In genomic region chr13:100128838-100129237, GRCh38 we compare ENCODE assay signal across 24 cellular contexts. TPM values are rescaled to one million over a fixed set of nuclear protein-coding genes. Genes with fewer than 3 reads are reported as not detected.
A peak's percentile ranks its signal among the peaks of the same experiment; 100 is the strongest.
DNase-seq lines count a peak whose midpoint lies in the region; ATAC-seq, FAIRE-seq and TF ChIP-seq lines count a peak whose summit lies in the region.
"Had no signal": no experiment of that assay in that cellular context is flagged by ENCODE, and none has a peak within 500 bp of the region (broad histone marks: within the 10 kb centered on the region; RNA-seq: fewer than 3 reads in every experiment).

No MANE protein-coding gene starts in this region.

- peaks cover 51% of the 10 kb centered on the region for H3K4me1 Mint-ChIP-seq in GM23338
- peaks cover 10% of the 10 kb centered on the region for H3K4me1 Mint-ChIP-seq in type B pancreatic cell (ENCODE audit: unreplicated experiment)

- H3K36me3 ChIP-seq in GM23338 (ENCODE audit: insufficient read depth), result no peaks in the 10 kb centered on the region
- H3K36me3 ChIP-seq in GM12878 (ENCODE audit: control insufficient read depth in 2 of 2, insufficient read depth in 2 of 2, low read length in 1 of 2), result no peaks in the 10 kb centered on the region
- no peaks in the 10 kb centered on the region for H3K36me3 ChIP-seq in pancreas
- H3K36me3 ChIP-seq: breast epithelium, colonic mucosa, sigmoid colon, vagina had no signal

- no peaks in the 10 kb centered on the region for H3K27me3 Mint-ChIP-seq in GM23338 (ENCODE audit: insufficient read depth, low read depth, poor library complexity)
- H3K27me3 Mint-ChIP-seq in type B pancreatic cell, result no peaks in the 10 kb centered on the region
- H3K27me3 Mint-ChIP-seq: activated CD4-positive, alpha-beta T cell treated with anti-CD3 and anti-CD28 coated beads, Interleukin-2, amount 10 ng/mL, durations not matched to agents 7 days and 5 days; effector memory CD8-positive, alpha-beta T cell had no signal

- no peaks in the 10 kb centered on the region for H3F3A ChIP-seq in GM23338 (replicated peaks; ENCODE audit: low read depth)

- H3K4me2 ChIP-seq in GM23338 (no peak overlapping the region), GM12878 (ENCODE audit: control insufficient read depth, insufficient read depth) (no peak overlapping the region; the same call in 1 of the 2 replicates)

- no TSS peak for BruUV-seq in GM12878 (replicated peaks; lab: Mats Ljungman, UMichigan)

- TF ChIP-seq EP300 in GM12878 (IDR thresholded peaks at IDR 0.05; ENCODE audit: borderline replicate concordance in 1 of 2, control insufficient read depth in 1 of 2, low read depth in 2 of 2, low read length in 2 of 2), result no peak

- WGBS in GM12878 (ENCODE audit: insufficient coverage, insufficient replicate concordance, low lambda C conversion rate, missing lambda C conversion rate), result 82% methylated on average over 3 of the region's 3 CpGs
- WGBS in pancreas, 2 donors, result 71 to 83% methylated on average over 3 of the region's 3 CpGs

- CTCF ChIA-PET in GM12878 (lab: Yijun Ruan, JAX), result no interaction called here

- H3K4me3 Mint-ChIP-seq in GM23338 (no peak overlapping the region), type B pancreatic cell (no peak overlapping the region)
- H3K4me3 Mint-ChIP-seq: activated CD4-positive, alpha-beta T cell treated with anti-CD3 and anti-CD28 coated beads, Interleukin-2, amount 10 ng/mL, durations not matched to agents 7 days and 5 days; effector memory CD8-positive, alpha-beta T cell had no signal

- POLR2A ChIA-PET in GM12878 (lab: Charles Lee), result no interaction called here

- H3K4me3 ChIP-seq in GM23338, result no peak overlapping the region
- H3K4me3 ChIP-seq in NB4 (ENCODE audit: low read depth, low read length), result no peak overlapping the region
- no peak overlapping the region for H3K4me3 ChIP-seq in GM12878
- no peak overlapping the region for H3K4me3 ChIP-seq in pancreas
- H3K4me3 ChIP-seq: breast epithelium, colonic mucosa, heart left ventricle, sigmoid colon, vagina had no signal

- H3K9me3 Mint-ChIP-seq in GM23338 (no peaks in the 10 kb centered on the region), type B pancreatic cell (no peaks in the 10 kb centered on the region)
- H3K9me3 Mint-ChIP-seq: effector memory CD8-positive, alpha-beta T cell had no signal

- SMC1A ChIA-PET in GM12878 (lab: Charles Lee; ENCODE audit: uncharacterized antibody, unreplicated experiment), result interaction anchor here (1.4 kb wide), 1 partner anchor 13 kb away, joined by 5 read pairs; no protein-coding TSS in a partner anchor

- TF ChIP-seq RAD21 in GM12878 (IDR thresholded peaks at IDR 0.05; ENCODE audit: insufficient read depth, low read depth, low read length), result no peak

- H3K4me1 ChIP-seq in GM23338 (ENCODE audit: insufficient read depth) (peaks cover 33% of the 10 kb centered on the region), GM12878 (ENCODE audit: control insufficient read depth, insufficient read depth, low read length) (peaks cover 11% of the 10 kb centered on the region), pancreas (peaks cover 0 to 7% (median 0%) of the 10 kb centered on the region in 3 donors)
- H3K4me1 ChIP-seq: breast epithelium had no signal

- H3K27me3 ChIP-seq in GM23338 (ENCODE audit: insufficient read depth) (no peaks in the 10 kb centered on the region), GM12878 (replicated peaks in 1 of 2; ENCODE audit: control insufficient read depth in 2 of 2, insufficient read depth in 2 of 2, low read length in 1 of 2) (no peaks in the 10 kb centered on the region), pancreas (no peaks in the 10 kb centered on the region)
- H3K27me3 ChIP-seq: breast epithelium, colonic mucosa, heart left ventricle, sigmoid colon, vagina had no signal

- TF ChIP-seq POLR2A in NB4 (IDR thresholded peaks at IDR 0.05; ENCODE audit: extremely low read depth, insufficient read length) (no peak), GM12878 (IDR thresholded peaks at IDR 0.05; ENCODE audit: low read depth, low read length) (no peak)

- in situ Hi-C loops in GM12878 (cut with MboI), result no loop called here

- 0 out of 2 replicates have a peak, but pooled peaks cover under 1% of the 10 kb centered on the region for H4K20me1 ChIP-seq in GM23338 (replicated peaks; ENCODE audit: insufficient read depth)
- H4K20me1 ChIP-seq in GM12878 (ENCODE audit: control insufficient read depth, insufficient read depth), result no peaks in the 10 kb centered on the region

- H3K27ac Mint-ChIP-seq in GM23338 (no peak overlapping the region), type B pancreatic cell (no peak overlapping the region)

- H3K27ac ChIP-seq in GM23338 (ENCODE audit: low read depth), result peak overlapping the region; percentile 75
- no peak overlapping the region for H3K27ac ChIP-seq in GM12878 (ENCODE audit: control insufficient read depth, insufficient read depth)
- H3K27ac ChIP-seq in pancreas, result no peak overlapping the region
- H3K27ac ChIP-seq: breast epithelium, colonic mucosa, sigmoid colon, vagina had no signal

- H2AFZ ChIP-seq in GM23338 (no peak overlapping the region), GM12878 (ENCODE audit: control insufficient read depth, low read depth, low read length) (no peak overlapping the region)

- no peak for DNase-seq in GM23338 (ENCODE audit: low spot score)
- DNase-seq in NB4 (ENCODE audit: low read depth), result peak; percentile 37
- no peak for DNase-seq in GM12878 (ENCODE audit: low read depth, low spot score)
- no peak for DNase-seq in pancreas
- DNase-seq in NCI-H345 (lab: John Stamatoyannopoulos, UW), result no peak
- DNase-seq in EL, result no peak
- no peak for DNase-seq in type B pancreatic cell (ENCODE audit: extremely low spot score, unreplicated experiment)
- DNase-seq: activated CD4-positive, alpha-beta T cell treated with anti-CD3 and anti-CD28 coated beads, Interleukin-2, amount 10 ng/mL, durations not matched to agents 7 days and 5 days; activated naive CD4-positive, alpha-beta T cell treated with anti-CD3 and anti-CD28 coated beads, Interleukin-2, amount 50 U/mL, for 16 hours; activated T-cell treated with anti-CD3 and anti-CD28 coated beads, Interleukin-2, amount 50 U/mL, for 48 hours; colonic mucosa; effector memory CD8-positive, alpha-beta T cell; heart left ventricle; NCI-H1436; NCI-H2107; NCI-H446 treated with DMSO at 0.1 percent for 48 hours; SHP77 treated with DMSO at 0.1 percent for 48 hours; sigmoid colon; stimulated activated naive CD4-positive, alpha-beta T cell treated with Interleukin-2 at 50 U/mL for 16 hours; SW 1271; T-helper 9 cell had no signal

- no peaks in the 10 kb centered on the region for H3K9me3 ChIP-seq in GM12878 (replicated peaks; ENCODE audit: control insufficient read depth, insufficient read depth, low read length)
- H3K9me3 ChIP-seq in pancreas, result no peaks in the 10 kb centered on the region
- H3K9me3 ChIP-seq: breast epithelium, colonic mucosa, heart left ventricle, sigmoid colon, vagina had no signal

- peaks cover 6% of the 10 kb centered on the region; the same call in 1 of the 2 replicates for H3K9me2 ChIP-seq in GM23338 (ENCODE audit: insufficient read depth)

- no peak overlapping the region for H3K9ac ChIP-seq in GM12878 (ENCODE audit: control insufficient read depth, insufficient read depth, low read length)

- H3K79me2 ChIP-seq in GM23338 (replicated peaks; ENCODE audit: insufficient read depth) (0 out of 2 replicates have a peak, but pooled peaks cover 10% of the 10 kb centered on the region), GM12878 (ENCODE audit: control insufficient read depth, insufficient read depth, low read length) (no peaks in the 10 kb centered on the region)

- intact Hi-C loops in GM12878 (cut with micrococcal nuclease; ENCODE audit: unreplicated experiment) (no loop called here), pancreas (cut with DNase I) (no loop called here)

- ATAC-seq in GM23338 (no peak), GM12878 (peak; percentile 67), pancreas (peak in 3 of 4 donors; percentile 35 to 72 (median 57)), GM21529 (IDR thresholded peaks at IDR 0.05; ENCODE audit: unreplicated experiment) (no peak)
- ATAC-seq: effector memory CD8-positive, alpha-beta T cell had no signal

- H3K36me3 Mint-ChIP-seq in GM23338 (ENCODE audit: low read depth), result no peaks in the 10 kb centered on the region
- H3K36me3 Mint-ChIP-seq in type B pancreatic cell, result peaks cover 10% of the 10 kb centered on the region

- TF ChIP-seq CTCF in GM23338 (conservative IDR thresholded peaks at IDR 0.05; ENCODE audit: low read depth in 2 of 2), result no peak
- no peak for TF ChIP-seq CTCF in NB4 (IDR thresholded peaks at IDR 0.05; ENCODE audit: low read depth, low read length)
- no peak for TF ChIP-seq CTCF in GM12878 (IDR thresholded peaks at IDR 0.05 in 2 of 3, conservative IDR thresholded peaks at IDR 0.05 in 1 of 3; ENCODE audit: control insufficient read depth in 2 of 3, extremely low read depth in 1 of 3, insufficient read depth in 1 of 3, low read depth in 3 of 3, low read length in 3 of 3)
- no peak for TF ChIP-seq CTCF in pancreas (IDR thresholded peaks at IDR 0.05)
- TF ChIP-seq CTCF in type B pancreatic cell (conservative IDR thresholded peaks at IDR 0.05), result no peak

- RAD21 ChIA-PET in GM12878 (lab: Charles Lee; ENCODE audit: unreplicated experiment), result no interaction called here

- FAIRE-seq in GM12878 (lab: Jason Lieb, UNC) (no peak), pancreas (lab: Jason Lieb, UNC) (no peak)

TF ChIP-seq in GM23338, 12 proteins besides CTCF, POLR2A, EP300 and RAD21 (continues in another document):
- no peak for TF ChIP-seq POLR2AphosphoS5 (IDR thresholded peaks at IDR 0.05; ENCODE audit: low read depth)

RNA-seq across cellular contexts. Expression of gene PCCA, which starts 39.9 kb away (rescaled TPM):
- 46.6 and 75.7 TPM in 2 replicates for total RNA-seq in GM23338 (2014; rRNA removed; shearing (Covaris generic))
- 35.3 and 41.9 TPM in 2 replicates for polyA plus RNA-seq in GM23338 (2016; fragmentation: Nextera tagmentation; extraction: Ambion mirVana)
- 63.3 and 64.9 TPM in 2 replicates for total RNA-seq in GM12878 (2013; cell fraction: nucleolus; rRNA removed)
- 13.4 and 14.7 TPM in 2 replicates for total RNA-seq in GM12878 (2014; rRNA removed)
- total RNA-seq in GM12878 (2014; rRNA removed; fragmentation: Illumina TruSeq; extraction: Trizol), result 10.9 and 14.9 TPM in 2 replicates
- 13.1 and 15.5 TPM in 2 replicates for total RNA-seq in GM12878 (2021)
- polyA plus RNA-seq in GM12878 (2011; ENCODE audit: low read depth), result 7.0 TPM
- polyA plus RNA-seq in GM12878 (2011; rRNA removed), result 10.8 and 14.5 TPM in 2 replicates
- polyA plus RNA-seq in GM12878 (2011; cell fraction: cytosol; rRNA removed), result 5.0 and 6.0 TPM in 2 replicates
- 14.0 and 14.6 TPM in 2 replicates for polyA plus RNA-seq in GM12878 (2011; cell fraction: nucleus; rRNA removed)
- polyA plus RNA-seq in GM12878 (2012), result 9.8 and 10.9 TPM in 2 replicates
- polyA plus RNA-seq in GM12878 (2014; fragmentation: Illumina TruSeq; extraction: Trizol), result 14.7 and 24.6 TPM in 2 replicates
- 1 to 10 TPM; 5.9 to 9.3 TPM for polyA plus RNA-seq in GM12878 (2014; fragmentation: Nextera tagmentation; extraction: Ambion mirVana)
- polyA plus RNA-seq in GM12878 (2014; rRNA removed), result 8.4 and 11.5 TPM in 2 replicates
- polyA plus RNA-seq in GM12878 (2016; fragmentation: Nextera tagmentation; extraction: Ambion mirVana), result 10 to 100 TPM; 13.9 to 18.2 TPM
- polyA minus RNA-seq in GM12878 (2011; rRNA and poly(A)+ RNA removed), result 15.8 and 30.1 TPM in 2 replicates
- polyA minus RNA-seq in GM12878 (2011; cell fraction: cytosol; rRNA and poly(A)+ RNA removed), result 2.9 and 3.6 TPM in 2 replicates
- 16.1 and 25.7 TPM in 2 replicates for polyA minus RNA-seq in GM12878 (2011; cell fraction: nucleus; rRNA and poly(A)+ RNA removed)
- 10 to 100 TPM; 20.4 to 32.1 (median 24.1) TPM for total RNA-seq in pancreas
- 10 to 100 TPM; 14.2 to 30.6 TPM for polyA plus RNA-seq in pancreas
- 21.1 and 46.8 TPM in 2 replicates for total RNA-seq in type B pancreatic cell (ENCODE audit: low replicate concordance)

Comparison
In these comparisons a context has a peak if more than half of its experiments do, and no peak if none do; other contexts are left out.
1. ATAC-seq: peak in GM12878 (single experiment) and pancreas (3 of 4); none in GM23338 (single experiment) and GM21529 (single experiment).